In the genomic region with DNA sequence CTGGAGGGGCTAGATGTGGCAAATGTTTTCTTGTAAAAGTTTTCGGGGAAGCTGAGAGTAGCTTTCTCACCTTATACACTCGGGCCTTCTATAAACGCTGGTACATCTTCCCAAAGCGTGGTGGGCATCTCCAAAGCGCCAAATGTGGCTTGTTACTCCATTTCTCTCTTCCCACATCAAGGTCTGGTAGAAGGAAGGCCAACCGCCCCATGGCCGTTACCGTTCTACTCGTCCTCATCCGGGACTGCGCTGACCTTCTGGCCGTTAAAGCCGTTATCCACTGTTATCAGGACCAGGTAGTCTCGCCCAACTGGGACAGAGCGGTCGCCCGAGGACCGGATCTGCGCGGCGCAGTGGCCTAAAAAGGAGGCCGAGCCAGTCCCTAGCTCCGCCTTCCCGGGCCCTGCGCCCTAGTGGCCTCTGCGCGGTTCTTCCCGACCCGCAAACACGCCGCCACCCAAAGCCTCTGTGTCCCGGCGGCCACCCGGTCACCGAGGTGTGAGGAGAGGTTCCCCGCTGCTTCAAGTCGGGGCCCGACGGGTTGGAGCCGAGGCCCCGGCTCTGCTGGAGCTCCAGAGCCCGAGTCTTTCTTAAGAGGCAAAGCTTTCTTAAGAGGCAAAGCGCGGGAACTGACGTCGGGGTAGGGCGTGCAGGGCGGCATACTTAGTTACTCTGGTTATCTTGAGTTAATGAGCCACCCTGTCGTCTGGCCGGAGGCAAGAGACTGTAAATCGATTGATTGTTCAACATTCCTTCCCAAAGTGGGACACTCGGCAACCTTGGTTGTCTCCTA, we compare ENCODE assay signal across 23 cellular contexts.
DNase-seq lines count a peak whose midpoint lies in the region; TF ChIP-seq lines count a peak whose summit lies in the region.
"Had no signal": no experiment of that assay in that cellular context is flagged by ENCODE, and none has a peak within 500 bp of the region (broad histone marks: within the 10 kb centered on the region; RNA-seq: fewer than 3 reads in every experiment).

No MANE protein-coding gene starts in this region.

- DNase-seq in ELF-1 (ENCODE audit: low read depth, low spot score), result peak; percentile 96
- DNase-seq in osteocyte (ENCODE audit: extremely low spot score, unreplicated experiment), result peak; percentile 83
- no peak for DNase-seq in coronary artery (ENCODE audit: low spot score)
- DNase-seq in GM13977 (ENCODE audit: low spot score), result no peak
- DNase-seq in osteoblast (ENCODE audit: insufficient read length, low spot score, missing footprints), result no peak
- DNase-seq: activated B cell treated with CpG ODN at 0.5 μM for 24 hours; activated CD4-positive, alpha-beta memory T cell treated with anti-CD3 and anti-CD28 coated beads for 36 hours; activated gamma-delta T cell; effector memory CD4-positive, alpha-beta T cell; gastrocnemius medialis; GDM1; NCI-H1092 treated with DMSO at 0.1 percent for 48 hours; NCI-H2029 treated with DMSO at 0.1 percent for 48 hours; occipital lobe; Right ventricle myocardium superior; stimulated activated CD4-positive, alpha-beta T cell treated with anti-CD3 and anti-CD28 coated beads, Interleukin-12 subunit alpha, Interleukin-12 subunit beta, amount 100 ng/mL, for 4 hours; T-helper 9 cell had no signal

- no peaks in the 10 kb centered on the region for H3K9me3 ChIP-seq in HUES64 (ENCODE audit: insufficient read depth, low read depth, low read length)
- H3K9me3 ChIP-seq in iPS-18c (ENCODE audit: control insufficient read depth, insufficient read depth, low read length), result peaks cover 2% of the 10 kb centered on the region
- no peaks in the 10 kb centered on the region for H3K9me3 ChIP-seq in osteoblast (ENCODE audit: low read depth, low read length)
- H3K9me3 ChIP-seq: gastrocnemius medialis, vagina had no signal

- H3K36me3 ChIP-seq in HUES64 (ENCODE audit: insufficient read depth, low read length) (no peaks in the 10 kb centered on the region), osteoblast (ENCODE audit: insufficient read depth, low read length) (no peaks in the 10 kb centered on the region)
- H3K36me3 ChIP-seq: esophagus muscularis mucosa, gastrocnemius medialis, vagina had no signal

- H4K20me1 ChIP-seq in osteoblast (ENCODE audit: insufficient read depth, low read length), result no peaks in the 10 kb centered on the region

- in situ Hi-C loops in GM13977 (cut with MboI; ENCODE audit: low pct_unique_long_range_greater_than_20kb, low sequenced_read_pairs, unreplicated experiment), result no loop called here

- H3K4me1 ChIP-seq in HUES64 (ENCODE audit: insufficient read depth, low read length), result no peaks in the 10 kb centered on the region
- no peaks in the 10 kb centered on the region for H3K4me1 ChIP-seq in osteoblast (ENCODE audit: insufficient read depth, low read length)
- H3K4me1 ChIP-seq: esophagus muscularis mucosa, gastrocnemius medialis, vagina had no signal

- peak overlapping the region; percentile 21; the same call in 1 of the 2 replicates for H3K9ac ChIP-seq in HUES64 (ENCODE audit: low read depth, low read length)

- WGBS in HUES64, result 92% methylated on average over 52 of the region's 52 CpGs

- H3K27ac ChIP-seq in HUES64 (ENCODE audit: low read depth, low read length) (no peak overlapping the region), coronary artery (no peak overlapping the region), osteoblast (ENCODE audit: low read depth, low read length) (no peak overlapping the region)
- H3K27ac ChIP-seq: esophagus muscularis mucosa, gastrocnemius medialis, vagina had no signal

- no peaks in the 10 kb centered on the region for H3K9me3 Mint-ChIP-seq in osteocyte (ENCODE audit: unreplicated experiment)
- H3K9me3 Mint-ChIP-seq: activated CD4-positive, alpha-beta memory T cell treated with anti-CD3 and anti-CD28 coated beads for 36 hours had no signal

- H2AFZ ChIP-seq in osteoblast (ENCODE audit: low read length), result no peak overlapping the region

- peak overlapping the region; percentile 50 for H3K4me3 ChIP-seq in HUES64 (ENCODE audit: low read length)
- peak overlapping the region; percentile 38 for H3K4me3 ChIP-seq in iPS-18c (ENCODE audit: insufficient read depth, low read depth, low read length)
- H3K4me3 ChIP-seq in coronary artery, result no peak overlapping the region
- H3K4me3 ChIP-seq in osteoblast (ENCODE audit: insufficient read depth, low read length), result no peak overlapping the region
- H3K4me3 ChIP-seq: esophagus muscularis mucosa, gastrocnemius medialis, vagina had no signal

- H3K4me1 Mint-ChIP-seq in osteocyte (ENCODE audit: unreplicated experiment), result peaks cover 2% of the 10 kb centered on the region
- H3K4me1 Mint-ChIP-seq: activated B cell treated with CpG ODN at 0.5 μM for 24 hours, CD14-positive monocyte had no signal

- H3K27ac Mint-ChIP-seq in osteocyte (ENCODE audit: unreplicated experiment), result no peak overlapping the region
- H3K27ac Mint-ChIP-seq: activated B cell treated with CpG ODN at 0.5 μM for 24 hours; activated CD4-positive, alpha-beta memory T cell treated with anti-CD3 and anti-CD28 coated beads for 36 hours; brain; CD14-positive monocyte had no signal

- no peak overlapping the region for H3K4me2 ChIP-seq in osteoblast (ENCODE audit: insufficient read depth, low read length)

- H3K79me2 ChIP-seq in osteoblast (ENCODE audit: insufficient read depth, low read length), result no peaks in the 10 kb centered on the region

- peaks cover 20% of the 10 kb centered on the region for H3K27me3 Mint-ChIP-seq in osteocyte (ENCODE audit: unreplicated experiment)

- H3K27me3 ChIP-seq in HUES64 (ENCODE audit: insufficient read depth, low read length) (peaks cover 6% of the 10 kb centered on the region; the same call in 1 of the 2 replicates), osteoblast (ENCODE audit: insufficient read depth, low read length) (peaks cover 3% of the 10 kb centered on the region)
- H3K27me3 ChIP-seq: vagina had no signal

- H3K4me3 Mint-ChIP-seq in osteocyte (ENCODE audit: unreplicated experiment), result no peak overlapping the region
- H3K4me3 Mint-ChIP-seq: activated B cell treated with CpG ODN at 0.5 μM for 24 hours; activated CD4-positive, alpha-beta memory T cell treated with anti-CD3 and anti-CD28 coated beads for 36 hours; brain had no signal

- H3K36me3 Mint-ChIP-seq in osteocyte (ENCODE audit: unreplicated experiment), result no peaks in the 10 kb centered on the region
- H3K36me3 Mint-ChIP-seq: brain, CD14-positive monocyte had no signal

- TF ChIP-seq CTCF in osteocyte (IDR thresholded peaks at IDR 0.05) (no peak), coronary artery (IDR thresholded peaks at IDR 0.05) (no peak), GM13977 (IDR thresholded peaks at IDR 0.05; ENCODE audit: extremely low read depth, insufficient read depth, missing control alignments) (no peak), osteoblast (IDR thresholded peaks at IDR 0.05; ENCODE audit: extremely low read depth, low read depth, low read length) (no peak)

Comparison
In these comparisons a context has a peak if more than half of its experiments do, and no peak if none do; other contexts are left out.
1. DNase-seq: peak in ELF-1 (single experiment) and osteocyte (single experiment); none in coronary artery (single experiment), GM13977 (single experiment) and osteoblast (single experiment).
2. H3K4me3 ChIP-seq: peak in HUES64 (single experiment) and iPS-18c (single experiment); none in coronary artery (single experiment) and osteoblast (single experiment).